Comparison of ENCODE assay signal across 1 cellular context in genomic region chr18:11034816-11035215, GRCh38.
A peak's percentile ranks its signal among the peaks of the same experiment; 100 is the strongest.
TF ChIP-seq lines count a peak whose summit lies in the region.

No MANE protein-coding gene starts in this region.

TF ChIP-seq in GM12878, 131 proteins besides CTCF, POLR2A, EP300 and RAD21 (continued from another document and continues in another):
- TF ChIP-seq, protein P1, sequence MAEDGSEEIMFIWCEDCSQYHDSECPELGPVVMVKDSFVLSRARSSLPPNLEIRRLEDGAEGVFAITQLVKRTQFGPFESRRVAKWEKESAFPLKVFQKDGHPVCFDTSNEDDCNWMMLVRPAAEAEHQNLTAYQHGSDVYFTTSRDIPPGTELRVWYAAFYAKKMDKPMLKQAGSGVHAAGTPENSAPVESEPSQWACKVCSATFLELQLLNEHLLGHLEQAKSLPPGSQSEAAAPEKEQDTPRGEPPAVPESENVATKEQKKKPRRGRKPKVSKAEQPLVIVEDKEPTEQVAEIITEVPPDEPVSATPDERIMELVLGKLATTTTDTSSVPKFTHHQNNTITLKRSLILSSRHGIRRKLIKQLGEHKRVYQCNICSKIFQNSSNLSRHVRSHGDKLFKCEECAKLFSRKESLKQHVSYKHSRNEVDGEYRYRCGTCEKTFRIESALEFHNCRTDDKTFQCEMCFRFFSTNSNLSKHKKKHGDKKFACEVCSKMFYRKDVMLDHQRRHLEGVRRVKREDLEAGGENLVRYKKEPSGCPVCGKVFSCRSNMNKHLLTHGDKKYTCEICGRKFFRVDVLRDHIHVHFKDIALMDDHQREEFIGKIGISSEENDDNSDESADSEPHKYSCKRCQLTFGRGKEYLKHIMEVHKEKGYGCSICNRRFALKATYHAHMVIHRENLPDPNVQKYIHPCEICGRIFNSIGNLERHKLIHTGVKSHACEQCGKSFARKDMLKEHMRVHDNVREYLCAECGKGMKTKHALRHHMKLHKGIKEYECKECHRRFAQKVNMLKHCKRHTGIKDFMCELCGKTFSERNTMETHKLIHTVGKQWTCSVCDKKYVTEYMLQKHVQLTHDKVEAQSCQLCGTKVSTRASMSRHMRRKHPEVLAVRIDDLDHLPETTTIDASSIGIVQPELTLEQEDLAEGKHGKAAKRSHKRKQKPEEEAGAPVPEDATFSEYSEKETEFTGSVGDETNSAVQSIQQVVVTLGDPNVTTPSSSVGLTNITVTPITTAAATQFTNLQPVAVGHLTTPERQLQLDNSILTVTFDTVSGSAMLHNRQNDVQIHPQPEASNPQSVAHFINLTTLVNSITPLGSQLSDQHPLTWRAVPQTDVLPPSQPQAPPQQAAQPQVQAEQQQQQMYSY (CRISPR knock-in tag; IDR thresholded peaks at IDR 0.05): no peak
- TF ChIP-seq, protein P2, sequence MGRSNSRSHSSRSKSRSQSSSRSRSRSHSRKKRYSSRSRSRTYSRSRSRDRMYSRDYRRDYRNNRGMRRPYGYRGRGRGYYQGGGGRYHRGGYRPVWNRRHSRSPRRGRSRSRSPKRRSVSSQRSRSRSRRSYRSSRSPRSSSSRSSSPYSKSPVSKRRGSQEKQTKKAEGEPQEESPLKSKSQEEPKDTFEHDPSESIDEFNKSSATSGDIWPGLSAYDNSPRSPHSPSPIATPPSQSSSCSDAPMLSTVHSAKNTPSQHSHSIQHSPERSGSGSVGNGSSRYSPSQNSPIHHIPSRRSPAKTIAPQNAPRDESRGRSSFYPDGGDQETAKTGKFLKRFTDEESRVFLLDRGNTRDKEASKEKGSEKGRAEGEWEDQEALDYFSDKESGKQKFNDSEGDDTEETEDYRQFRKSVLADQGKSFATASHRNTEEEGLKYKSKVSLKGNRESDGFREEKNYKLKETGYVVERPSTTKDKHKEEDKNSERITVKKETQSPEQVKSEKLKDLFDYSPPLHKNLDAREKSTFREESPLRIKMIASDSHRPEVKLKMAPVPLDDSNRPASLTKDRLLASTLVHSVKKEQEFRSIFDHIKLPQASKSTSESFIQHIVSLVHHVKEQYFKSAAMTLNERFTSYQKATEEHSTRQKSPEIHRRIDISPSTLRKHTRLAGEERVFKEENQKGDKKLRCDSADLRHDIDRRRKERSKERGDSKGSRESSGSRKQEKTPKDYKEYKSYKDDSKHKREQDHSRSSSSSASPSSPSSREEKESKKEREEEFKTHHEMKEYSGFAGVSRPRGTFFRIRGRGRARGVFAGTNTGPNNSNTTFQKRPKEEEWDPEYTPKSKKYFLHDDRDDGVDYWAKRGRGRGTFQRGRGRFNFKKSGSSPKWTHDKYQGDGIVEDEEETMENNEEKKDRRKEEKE (IDR thresholded peaks at IDR 0.05): no peak
- no peak for TF ChIP-seq CBX5 (IDR thresholded peaks at IDR 0.05; ENCODE audit: low read depth)
- no peak for TF ChIP-seq SRF (IDR thresholded peaks at IDR 0.05; ENCODE audit: low read depth in 2 of 2, low read length in 2 of 2)
- TF ChIP-seq, protein P3, sequence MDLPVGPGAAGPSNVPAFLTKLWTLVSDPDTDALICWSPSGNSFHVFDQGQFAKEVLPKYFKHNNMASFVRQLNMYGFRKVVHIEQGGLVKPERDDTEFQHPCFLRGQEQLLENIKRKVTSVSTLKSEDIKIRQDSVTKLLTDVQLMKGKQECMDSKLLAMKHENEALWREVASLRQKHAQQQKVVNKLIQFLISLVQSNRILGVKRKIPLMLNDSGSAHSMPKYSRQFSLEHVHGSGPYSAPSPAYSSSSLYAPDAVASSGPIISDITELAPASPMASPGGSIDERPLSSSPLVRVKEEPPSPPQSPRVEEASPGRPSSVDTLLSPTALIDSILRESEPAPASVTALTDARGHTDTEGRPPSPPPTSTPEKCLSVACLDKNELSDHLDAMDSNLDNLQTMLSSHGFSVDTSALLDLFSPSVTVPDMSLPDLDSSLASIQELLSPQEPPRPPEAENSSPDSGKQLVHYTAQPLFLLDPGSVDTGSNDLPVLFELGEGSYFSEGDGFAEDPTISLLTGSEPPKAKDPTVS (IDR thresholded peaks at IDR 0.05; ENCODE audit: low read depth, low read length): no peak
- TF ChIP-seq, protein P4, sequence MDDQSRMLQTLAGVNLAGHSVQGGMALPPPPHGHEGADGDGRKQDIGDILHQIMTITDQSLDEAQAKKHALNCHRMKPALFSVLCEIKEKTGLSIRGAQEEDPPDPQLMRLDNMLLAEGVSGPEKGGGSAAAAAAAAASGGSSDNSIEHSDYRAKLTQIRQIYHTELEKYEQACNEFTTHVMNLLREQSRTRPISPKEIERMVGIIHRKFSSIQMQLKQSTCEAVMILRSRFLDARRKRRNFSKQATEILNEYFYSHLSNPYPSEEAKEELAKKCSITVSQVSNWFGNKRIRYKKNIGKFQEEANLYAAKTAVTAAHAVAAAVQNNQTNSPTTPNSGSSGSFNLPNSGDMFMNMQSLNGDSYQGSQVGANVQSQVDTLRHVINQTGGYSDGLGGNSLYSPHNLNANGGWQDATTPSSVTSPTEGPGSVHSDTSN (IDR thresholded peaks at IDR 0.05; ENCODE audit: insufficient replicate concordance, low read depth, low read length): no peak
- no peak for TF ChIP-seq ZNF274 (IDR thresholded peaks at IDR 0.05; ENCODE audit: insufficient read depth, insufficient read length)
- TF ChIP-seq ATF2 (IDR thresholded peaks at IDR 0.05; ENCODE audit: low read length): peak; percentile 47; the same call in 1 of the 2 replicates
- no peak for TF ChIP-seq ZBTB33 (IDR thresholded peaks at IDR 0.05)
- no peak for TF ChIP-seq IRF3 (IDR thresholded peaks at IDR 0.05)
- no peak for TF ChIP-seq NRF1 (conservative IDR thresholded peaks at IDR 0.05; ENCODE audit: low read depth, low read length)
- TF ChIP-seq, protein P5, sequence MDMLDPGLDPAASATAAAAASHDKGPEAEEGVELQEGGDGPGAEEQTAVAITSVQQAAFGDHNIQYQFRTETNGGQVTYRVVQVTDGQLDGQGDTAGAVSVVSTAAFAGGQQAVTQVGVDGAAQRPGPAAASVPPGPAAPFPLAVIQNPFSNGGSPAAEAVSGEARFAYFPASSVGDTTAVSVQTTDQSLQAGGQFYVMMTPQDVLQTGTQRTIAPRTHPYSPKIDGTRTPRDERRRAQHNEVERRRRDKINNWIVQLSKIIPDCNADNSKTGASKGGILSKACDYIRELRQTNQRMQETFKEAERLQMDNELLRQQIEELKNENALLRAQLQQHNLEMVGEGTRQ (IDR thresholded peaks at IDR 0.05; ENCODE audit: borderline replicate concordance, low read depth, low read length): no peak
- peak; percentile 64 for TF ChIP-seq IKZF1 (conservative IDR thresholded peaks at IDR 0.05)
- TF ChIP-seq HDAC2 (IDR thresholded peaks at IDR 0.05): no peak
- peak; percentile 43 for TF ChIP-seq SPI1 (IDR thresholded peaks at IDR 0.05; ENCODE audit: borderline replicate concordance, insufficient read depth, low read depth, low read length)
- no peak for TF ChIP-seq RAD51 (IDR thresholded peaks at IDR 0.05)
- TF ChIP-seq, protein P6, sequence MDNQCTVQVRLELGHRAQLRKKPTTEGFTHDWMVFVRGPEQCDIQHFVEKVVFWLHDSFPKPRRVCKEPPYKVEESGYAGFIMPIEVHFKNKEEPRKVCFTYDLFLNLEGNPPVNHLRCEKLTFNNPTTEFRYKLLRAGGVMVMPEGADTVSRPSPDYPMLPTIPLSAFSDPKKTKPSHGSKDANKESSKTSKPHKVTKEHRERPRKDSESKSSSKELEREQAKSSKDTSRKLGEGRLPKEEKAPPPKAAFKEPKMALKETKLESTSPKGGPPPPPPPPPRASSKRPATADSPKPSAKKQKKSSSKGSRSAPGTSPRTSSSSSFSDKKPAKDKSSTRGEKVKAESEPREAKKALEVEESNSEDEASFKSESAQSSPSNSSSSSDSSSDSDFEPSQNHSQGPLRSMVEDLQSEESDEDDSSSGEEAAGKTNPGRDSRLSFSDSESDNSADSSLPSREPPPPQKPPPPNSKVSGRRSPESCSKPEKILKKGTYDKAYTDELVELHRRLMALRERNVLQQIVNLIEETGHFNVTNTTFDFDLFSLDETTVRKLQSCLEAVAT (IDR thresholded peaks at IDR 0.05): no peak
- no peak for TF ChIP-seq FOXK2 (IDR thresholded peaks at IDR 0.05)
- TF ChIP-seq, protein P7, sequence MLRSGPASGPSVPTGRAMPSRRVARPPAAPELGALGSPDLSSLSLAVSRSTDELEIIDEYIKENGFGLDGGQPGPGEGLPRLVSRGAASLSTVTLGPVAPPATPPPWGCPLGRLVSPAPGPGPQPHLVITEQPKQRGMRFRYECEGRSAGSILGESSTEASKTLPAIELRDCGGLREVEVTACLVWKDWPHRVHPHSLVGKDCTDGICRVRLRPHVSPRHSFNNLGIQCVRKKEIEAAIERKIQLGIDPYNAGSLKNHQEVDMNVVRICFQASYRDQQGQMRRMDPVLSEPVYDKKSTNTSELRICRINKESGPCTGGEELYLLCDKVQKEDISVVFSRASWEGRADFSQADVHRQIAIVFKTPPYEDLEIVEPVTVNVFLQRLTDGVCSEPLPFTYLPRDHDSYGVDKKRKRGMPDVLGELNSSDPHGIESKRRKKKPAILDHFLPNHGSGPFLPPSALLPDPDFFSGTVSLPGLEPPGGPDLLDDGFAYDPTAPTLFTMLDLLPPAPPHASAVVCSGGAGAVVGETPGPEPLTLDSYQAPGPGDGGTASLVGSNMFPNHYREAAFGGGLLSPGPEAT (IDR thresholded peaks at IDR 0.05; ENCODE audit: low read depth): peak; percentile 16; the same call in 1 of the 2 replicates
- no peak for TF ChIP-seq PML (IDR thresholded peaks at IDR 0.05; ENCODE audit: low read length)
- TF ChIP-seq NR2C2 (IDR thresholded peaks at IDR 0.05; ENCODE audit: borderline replicate concordance, control insufficient read depth, insufficient read length, low read depth): no peak
- TF ChIP-seq E2F8 (IDR thresholded peaks at IDR 0.05; ENCODE audit: low read depth, partially characterized antibody): no peak
- TF ChIP-seq IRF5 (IDR thresholded peaks at IDR 0.05; ENCODE audit: borderline replicate concordance): no peak
- no peak for TF ChIP-seq ATF7 (IDR thresholded peaks at IDR 0.05; ENCODE audit: low read depth)
- TF ChIP-seq KLF5 (IDR thresholded peaks at IDR 0.05; ENCODE audit: partially characterized antibody): no peak
- no peak for TF ChIP-seq FOS (IDR thresholded peaks at IDR 0.05; ENCODE audit: borderline replicate concordance, extremely low read depth, insufficient read length)
- no peak for TF ChIP-seq RFX5 (IDR thresholded peaks at IDR 0.05; ENCODE audit: low read depth, low read length)
